ENCODE assay signal across 22 cellular contexts in the genomic region with DNA sequence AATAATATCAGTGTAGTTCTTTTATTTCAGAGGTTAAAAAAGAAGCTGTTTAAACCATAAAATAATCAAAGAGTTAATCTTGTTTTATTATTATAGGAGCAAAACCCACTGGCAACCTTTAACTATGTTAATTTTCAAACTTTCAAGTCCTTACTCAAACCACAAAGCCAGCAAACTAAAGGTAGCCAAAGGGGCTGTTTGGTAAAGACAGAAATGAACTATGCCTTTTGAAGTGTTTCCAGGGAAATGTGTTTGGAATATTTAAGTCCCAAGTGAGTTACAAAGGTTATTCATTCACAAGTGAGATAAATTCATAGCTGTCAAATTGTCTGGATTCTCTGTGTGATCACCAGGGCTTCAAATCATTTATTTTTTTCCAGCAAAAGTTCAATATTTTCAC.
"Had no signal": no experiment of that assay in that cellular context is flagged by ENCODE, and none has a peak within 500 bp of the region (broad histone marks: within the 10 kb centered on the region; RNA-seq: fewer than 3 reads in every experiment).

No MANE protein-coding gene starts in this region.

- H3K9me3 ChIP-seq: esophagus muscularis mucosa, left ventricle myocardium inferior, ovary, upper lobe of right lung had no signal

- H3K27ac ChIP-seq: foreskin keratinocyte, ovary, upper lobe of right lung had no signal

- ATAC-seq: activated CD8-positive, alpha-beta T cell treated with anti-CD3 and anti-CD28 coated beads for 36 hours; activated naive CD4-positive, alpha-beta T cell treated with anti-CD3 and anti-CD28 coated beads, Interleukin-2, amount 50 U/mL, for 72 hours; effector memory CD8-positive, alpha-beta T cell; foreskin keratinocyte; stimulated activated memory B cell treated with anti-CD40 and anti-IgM and Interleukin-4, amounts not matched to agents 10 μg/mL and 1 μg/mL and 100 μg/mL, for 72 hours; stimulated activated naive CD8-positive, alpha-beta T cell treated with anti-CD3 and anti-CD28 coated beads, Interleukin-15, amount 100 ng/mL, for 72 hours; upper lobe of right lung had no signal

- H3K4me3 ChIP-seq: esophagus muscularis mucosa, left ventricle myocardium inferior, ovary, upper lobe of right lung had no signal

- DNase-seq: activated B cell treated with CpG ODN at 0.5 μM for 24 hours; activated CD4-positive, alpha-beta T cell treated with anti-CD3 and anti-CD28 coated beads, Interleukin-2, amount 50 U/mL, for 1 hour; activated CD8-positive, alpha-beta T cell treated with anti-CD3 and anti-CD28 coated beads for 36 hours; activated T-cell treated with anti-CD3 and anti-CD28 coated beads, Interleukin-2, amount 50 U/mL, for 48 hours; brain microvascular endothelial cell; caudate nucleus; cortex of kidney; effector memory CD8-positive, alpha-beta T cell; left ventricle myocardium inferior; nephron progenitor cell; ovary; retina; small intestine; stimulated activated CD4-positive, alpha-beta T cell treated with anti-CD3 and anti-CD28 coated beads, Interleukin-4, amount 100 ng/mL, for 4 hours; stimulated activated CD8-positive, alpha-beta memory T cell treated with anti-CD3 and anti-CD28 coated beads, Interleukin-4, amount 100 ng/mL, for 48 hours; stimulated activated naive CD8-positive, alpha-beta T cell treated with anti-CD3 and anti-CD28 coated beads, Interleukin-15, amount 100 ng/mL, for 72 hours; substantia nigra; upper lobe of right lung had no signal

- H3K27me3 ChIP-seq: brain microvascular endothelial cell, esophagus muscularis mucosa, ovary, upper lobe of right lung had no signal

- H3K36me3 ChIP-seq: brain microvascular endothelial cell, esophagus muscularis mucosa, left ventricle myocardium inferior, ovary, upper lobe of right lung had no signal
